33 cellular contexts compared by ENCODE assay signal in the genomic region with DNA sequence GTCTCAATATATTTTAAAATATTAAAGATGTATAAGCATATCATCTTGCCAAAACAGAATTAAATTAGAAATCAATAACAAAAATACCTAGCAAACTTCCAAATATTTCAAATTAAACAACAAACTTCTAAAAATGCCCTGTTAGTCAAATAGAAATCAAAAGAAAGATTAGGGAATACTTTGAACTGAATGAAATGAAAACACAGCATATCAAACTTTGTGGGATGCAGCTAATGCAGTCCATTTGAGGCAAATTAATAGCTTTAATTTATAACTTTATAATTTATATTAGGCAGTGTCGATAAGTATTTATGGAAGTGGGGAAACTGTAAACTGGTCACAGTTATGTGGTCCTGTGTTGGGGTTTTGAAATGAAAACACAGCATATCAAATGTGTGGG. TPM values are rescaled to one million over a fixed set of nuclear protein-coding genes. Genes with fewer than 3 reads are reported as not detected.
"Had no signal": no experiment of that assay in that cellular context is flagged by ENCODE, and none has a peak within 500 bp of the region (broad histone marks: within the 10 kb centered on the region; RNA-seq: fewer than 3 reads in every experiment).

No MANE protein-coding gene starts in this region.

- DNase-seq: natural killer cell; occipital lobe; right cardiac atrium; stimulated activated CD4-positive, alpha-beta T cell treated with anti-CD3 and anti-CD28 coated beads, Interleukin-12 subunit alpha, Interleukin-12 subunit beta, amount 100 ng/mL, for 4 hours; stimulated activated CD4-positive, alpha-beta T cell treated with anti-CD3 and anti-CD28 coated beads, Interleukin-1b, Interleukin-23, amount 100 ng/mL, for 48 hours; stimulated activated CD4-positive, alpha-beta T cell treated with anti-CD3 and anti-CD28 coated beads, Interleukin-4, amount 100 ng/mL, for 1 hour; stimulated activated CD4-positive, alpha-beta T cell treated with anti-CD3 and anti-CD28 coated beads, Interleukin-4, amount 100 ng/mL, for 4 hours; stimulated activated CD8-positive, alpha-beta memory T cell treated with anti-CD3 and anti-CD28 coated beads, Interleukin-4, amount 100 ng/mL, for 48 hours; stimulated activated naive CD4-positive, alpha-beta T cell; stimulated activated naive CD8-positive, alpha-beta T cell treated with anti-CD3 and anti-CD28 coated beads, Interleukin-15, amount 100 ng/mL, for 72 hours; stimulated activated naive CD8-positive, alpha-beta T cell treated with anti-CD3 and anti-CD28 coated beads, Interleukin-15, Interleukin-2, amounts not matched to agents 100 U/mL and 50 U/mL, for 24 hours; substantia nigra; testis; transverse colon; upper lobe of right lung; uterus had no signal

- H3K4me1 ChIP-seq: neural progenitor cell, parathyroid adenoma, psoas muscle, spleen, suprapubic skin, testis, tibial artery, transverse colon, upper lobe of right lung, uterus had no signal

- H3K27ac Mint-ChIP-seq: natural killer cell; nephron; neural progenitor cell; progenitor cell of endocrine pancreas; stimulated activated memory B cell treated with anti-CD40 and anti-IgM and Interleukin-4, amounts not matched to agents 10 μg/mL and 1 μg/mL and 100 μg/mL, for 72 hours; stimulated activated naive CD8-positive, alpha-beta T cell treated with anti-CD3 and anti-CD28 coated beads, Interleukin-15, amount 100 ng/mL, for 72 hours; type B pancreatic cell had no signal

- H3K4me2 ChIP-seq: neural progenitor cell, smooth muscle cell had no signal

- H3K9ac ChIP-seq: neural progenitor cell, parathyroid adenoma had no signal

- H3K27me3 ChIP-seq: neural progenitor cell, ovary, suprapubic skin, testis, transverse colon, upper lobe of right lung, uterus had no signal

- H3K27ac ChIP-seq: neural progenitor cell, ovary, parathyroid adenoma, psoas muscle, skin epidermis, spleen, suprapubic skin, testis, tibial artery, transverse colon, upper lobe of right lung, uterus had no signal

- H3K4me3 ChIP-seq: neural progenitor cell, ovary, psoas muscle, skin epidermis, smooth muscle cell, spleen, suprapubic skin, testis, tibial artery, transverse colon, upper lobe of right lung, uterus had no signal

- H3K9me3 ChIP-seq: testis had no signal

- ATAC-seq: natural killer cell; psoas muscle; right cardiac atrium; sciatic nerve; stimulated activated memory B cell treated with anti-CD40 and anti-IgM and Interleukin-4, amounts not matched to agents 10 μg/mL and 1 μg/mL and 100 μg/mL, for 72 hours; stimulated activated naive CD8-positive, alpha-beta T cell treated with anti-CD3 and anti-CD28 coated beads, Interleukin-15, amount 100 ng/mL, for 72 hours; stimulated activated naive CD8-positive, alpha-beta T cell treated with anti-CD3 and anti-CD28 coated beads, Interleukin-15, Interleukin-2, amounts not matched to agents 100 U/mL and 50 U/mL, for 24 hours; upper lobe of right lung had no signal

- H3K4me1 Mint-ChIP-seq: natural killer cell; nephron; stimulated activated memory B cell treated with anti-CD40 and anti-IgM and Interleukin-4, amounts not matched to agents 10 μg/mL and 1 μg/mL and 100 μg/mL, for 72 hours; stimulated activated naive CD8-positive, alpha-beta T cell treated with anti-CD3 and anti-CD28 coated beads, Interleukin-15, amount 100 ng/mL, for 72 hours had no signal

- H3K36me3 ChIP-seq: neural progenitor cell, ovary, spleen, suprapubic skin, tibial artery, transverse colon, upper lobe of right lung, uterus had no signal

- H3K36me3 Mint-ChIP-seq: neural progenitor cell had no signal

- H3K4me3 Mint-ChIP-seq: natural killer cell; nephron; neural progenitor cell; stimulated activated memory B cell treated with anti-CD40 and anti-IgM and Interleukin-4, amounts not matched to agents 10 μg/mL and 1 μg/mL and 100 μg/mL, for 72 hours; stimulated activated naive CD8-positive, alpha-beta T cell treated with anti-CD3 and anti-CD28 coated beads, Interleukin-15, amount 100 ng/mL, for 72 hours; type B pancreatic cell had no signal

RNA-seq across cellular contexts. Expression of a gene that starts 17.1 kb away (rescaled TPM):
- total RNA-seq: natural killer cell, occipital lobe, osteoblast, progenitor cell of endocrine pancreas, psoas muscle, renal cortical epithelial cell, right cardiac atrium, sciatic nerve, smooth muscle cell, transverse colon, urinary bladder had no signal
- polyA plus RNA-seq: right cardiac atrium, smooth muscle cell had no signal
